27 cellular contexts compared by ENCODE assay signal in genomic region chr4:156098846-156099245, GRCh38.
"Had no signal": no experiment of that assay in that cellular context is flagged by ENCODE, and none has a peak within 500 bp of the region (broad histone marks: within the 10 kb centered on the region; RNA-seq: fewer than 3 reads in every experiment).

No MANE protein-coding gene starts in this region.

- H3K4me3 Mint-ChIP-seq: immature natural killer cell; memory B cell; naive thymus-derived CD4-positive, alpha-beta T cell; nephron progenitor cell; stimulated activated memory B cell treated with anti-CD40 and anti-IgM and Interleukin-4, amounts not matched to agents 10 μg/mL and 1 μg/mL and 100 μg/mL, for 72 hours; stimulated activated naive CD8-positive, alpha-beta T cell treated with anti-CD3 and anti-CD28 coated beads, Interleukin-15, amount 100 ng/mL, for 72 hours had no signal

- H3K36me3 Mint-ChIP-seq: immature natural killer cell; memory B cell; naive thymus-derived CD4-positive, alpha-beta T cell; stimulated activated memory B cell treated with anti-CD40 and anti-IgM and Interleukin-4, amounts not matched to agents 10 μg/mL and 1 μg/mL and 100 μg/mL, for 72 hours had no signal

- DNase-seq: cerebellar nuclear complex; colonic mucosa; dermis blood vessel endothelial cell; erythroblast; immature natural killer cell; kidney; left cardiac atrium; left ventricle myocardium inferior; lower lobe of right lung; midbrain; naive thymus-derived CD4-positive, alpha-beta T cell; nephron progenitor cell; pancreas; right cardiac atrium; spleen; stimulated activated CD4-positive, alpha-beta T cell treated with anti-CD3 and anti-CD28 coated beads, Interleukin-15, amount 100 ng/mL, for 24 hours; stimulated activated CD4-positive, alpha-beta T cell treated with anti-CD3 and anti-CD28 coated beads, Interleukin-1b, Interleukin-23, amount 100 ng/mL, for 48 hours; stimulated activated CD4-positive, alpha-beta T cell treated with anti-CD3 and anti-CD28 coated beads, Interleukin-4, amount 100 ng/mL, for 24 hours; stimulated activated naive CD8-positive, alpha-beta T cell treated with anti-CD3 and anti-CD28 coated beads, Interleukin-15, amount 100 ng/mL, for 72 hours; testis; upper lobe of right lung had no signal

- H3K27me3 ChIP-seq: colonic mucosa, gastroesophageal sphincter, spleen, testis, tibial nerve, upper lobe of right lung, vagina had no signal

- H3K4me1 ChIP-seq: colonic mucosa, gastroesophageal sphincter, left ventricle myocardium inferior, lower lobe of right lung, pancreas, spleen, testis, upper lobe of right lung had no signal

- H3K27ac Mint-ChIP-seq: immature natural killer cell; memory B cell; naive thymus-derived CD4-positive, alpha-beta T cell; nephron progenitor cell; progenitor cell of endocrine pancreas; stimulated activated memory B cell treated with anti-CD40 and anti-IgM and Interleukin-4, amounts not matched to agents 10 μg/mL and 1 μg/mL and 100 μg/mL, for 72 hours; stimulated activated naive CD8-positive, alpha-beta T cell treated with anti-CD3 and anti-CD28 coated beads, Interleukin-15, amount 100 ng/mL, for 72 hours had no signal

- H3K4me1 Mint-ChIP-seq: immature natural killer cell; memory B cell; naive thymus-derived CD4-positive, alpha-beta T cell; nephron progenitor cell; stimulated activated memory B cell treated with anti-CD40 and anti-IgM and Interleukin-4, amounts not matched to agents 10 μg/mL and 1 μg/mL and 100 μg/mL, for 72 hours; stimulated activated naive CD8-positive, alpha-beta T cell treated with anti-CD3 and anti-CD28 coated beads, Interleukin-15, amount 100 ng/mL, for 72 hours had no signal

- ATAC-seq: gastroesophageal sphincter; left cardiac atrium; lower lobe of right lung; naive thymus-derived CD4-positive, alpha-beta T cell; pancreas; right cardiac atrium; stimulated activated memory B cell treated with anti-CD40 and anti-IgM and Interleukin-4, amounts not matched to agents 10 μg/mL and 1 μg/mL and 100 μg/mL, for 72 hours; stimulated activated naive CD8-positive, alpha-beta T cell treated with anti-CD3 and anti-CD28 coated beads, Interleukin-15, amount 100 ng/mL, for 72 hours; upper lobe of right lung had no signal

- H3K4me3 ChIP-seq: colonic mucosa, gastroesophageal sphincter, left ventricle myocardium inferior, lower lobe of right lung, pancreas, spleen, testis, tibial nerve, upper lobe of right lung, vagina had no signal

- H3K9me3 ChIP-seq: colonic mucosa, gastroesophageal sphincter, left ventricle myocardium inferior, lower lobe of right lung, pancreas, spleen, testis, tibial nerve, upper lobe of right lung, vagina had no signal

- H3K27me3 Mint-ChIP-seq: memory B cell; progenitor cell of endocrine pancreas; stimulated activated memory B cell treated with anti-CD40 and anti-IgM and Interleukin-4, amounts not matched to agents 10 μg/mL and 1 μg/mL and 100 μg/mL, for 72 hours; stimulated activated naive CD8-positive, alpha-beta T cell treated with anti-CD3 and anti-CD28 coated beads, Interleukin-15, amount 100 ng/mL, for 72 hours had no signal

- H3K36me3 ChIP-seq: colonic mucosa, gastroesophageal sphincter, left ventricle myocardium inferior, lower lobe of right lung, pancreas, spleen, tibial nerve, upper lobe of right lung, vagina had no signal

- H3K9me3 Mint-ChIP-seq: memory B cell; nephron progenitor cell; stimulated activated memory B cell treated with anti-CD40 and anti-IgM and Interleukin-4, amounts not matched to agents 10 μg/mL and 1 μg/mL and 100 μg/mL, for 72 hours; stimulated activated naive CD8-positive, alpha-beta T cell treated with anti-CD3 and anti-CD28 coated beads, Interleukin-15, amount 100 ng/mL, for 72 hours had no signal

- H3K27ac ChIP-seq: colonic mucosa, gastroesophageal sphincter, left ventricle myocardium inferior, lower lobe of right lung, pancreas, spleen, testis, tibial nerve, upper lobe of right lung, vagina had no signal
